In genomic region chr17:31323551-31323950, GRCh38 we compare ENCODE assay signal across 1 cellular context.
TF ChIP-seq lines count a peak whose summit lies in the region.

No MANE protein-coding gene starts in this region.

TF ChIP-seq in WTC11, 78 proteins besides CTCF, POLR2A, EP300 and RAD21:
- TF ChIP-seq NR3C1 (CRISPR knock-in tag; conservative IDR thresholded peaks at IDR 0.05; ENCODE audit: low read depth) = no peak
- no peak for TF ChIP-seq CREB1 (CRISPR knock-in tag; IDR thresholded peaks at IDR 0.05)
- TF ChIP-seq ZNF232 (CRISPR knock-in tag; IDR thresholded peaks at IDR 0.05) = no peak
- no peak for TF ChIP-seq IRF2 (CRISPR knock-in tag; IDR thresholded peaks at IDR 0.05; ENCODE audit: borderline replicate concordance, low read depth)
- TF ChIP-seq, protein P1, sequence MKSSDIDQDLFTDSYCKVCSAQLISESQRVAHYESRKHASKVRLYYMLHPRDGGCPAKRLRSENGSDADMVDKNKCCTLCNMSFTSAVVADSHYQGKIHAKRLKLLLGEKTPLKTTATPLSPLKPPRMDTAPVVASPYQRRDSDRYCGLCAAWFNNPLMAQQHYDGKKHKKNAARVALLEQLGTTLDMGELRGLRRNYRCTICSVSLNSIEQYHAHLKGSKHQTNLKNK (CRISPR knock-in tag; IDR thresholded peaks at IDR 0.05) = no peak
- TF ChIP-seq ZNF281 (CRISPR knock-in tag; IDR thresholded peaks at IDR 0.05) = no peak
- no peak for TF ChIP-seq ZNF512 (CRISPR knock-in tag; IDR thresholded peaks at IDR 0.05; ENCODE audit: borderline replicate concordance)
